ENCODE assay signal across 19 cellular contexts in genomic region chr12:18400186-18400585, GRCh38.
"Had no signal": no experiment of that assay in that cellular context is flagged by ENCODE, and none has a peak within 500 bp of the region (broad histone marks: within the 10 kb centered on the region; RNA-seq: fewer than 3 reads in every experiment).

No MANE protein-coding gene starts in this region.

- H3K27ac ChIP-seq: dorsolateral prefrontal cortex, gastrocnemius medialis, left ventricle myocardium inferior, neutrophil, right lobe of liver, stomach, thoracic aorta had no signal

- FAIRE-seq: keratinocyte, TTC549, urothelium cell line had no signal

- ATAC-seq: activated naive CD8-positive, alpha-beta T cell treated with anti-CD3 and anti-CD28 coated beads, Interleukin-2, amount 50 U/mL, for 24 hours; esophagus mucosa; gastrocnemius medialis; right lobe of liver had no signal

- DNase-seq: activated B cell treated with CpG ODN at 0.5 μM for 24 hours; activated CD4-positive, alpha-beta T cell treated with anti-CD3 and anti-CD28 coated beads, Interleukin-2, amount 10 ng/mL, durations not matched to agents 7 days and 5 days; activated CD8-positive, alpha-beta memory T cell treated with anti-CD3 and anti-CD28 coated beads for 24 hours; activated naive CD4-positive, alpha-beta T cell treated with Interleukin-2 at 50 U/mL for 16 hours; activated naive CD8-positive, alpha-beta T cell treated with anti-CD3 and anti-CD28 coated beads, Interleukin-2, amount 50 U/mL, for 24 hours; dorsolateral prefrontal cortex; gastrocnemius medialis; left ventricle myocardium inferior; right lobe of liver; stimulated activated CD4-positive, alpha-beta T cell treated with anti-CD3 and anti-CD28 coated beads, Interleukin-12 subunit alpha, Interleukin-12 subunit beta, amount 100 ng/mL, for 4 hours; stimulated activated CD4-positive, alpha-beta T cell treated with anti-CD3 and anti-CD28 coated beads, Interleukin-4, amount 100 ng/mL, for 1 hour; stomach; T-helper 2 cell had no signal

- H3K4me3 ChIP-seq: dorsolateral prefrontal cortex, gastrocnemius medialis, left ventricle myocardium inferior, right lobe of liver, stomach, thoracic aorta had no signal

- H3K9me3 ChIP-seq: gastrocnemius medialis, neutrophil, right lobe of liver, stomach, thoracic aorta had no signal

- H3K4me1 ChIP-seq: gastrocnemius medialis had no signal

- H3K36me3 ChIP-seq: gastrocnemius medialis, left ventricle myocardium inferior, neutrophil, right lobe of liver, stomach, thoracic aorta had no signal

- H3K27me3 ChIP-seq: dorsolateral prefrontal cortex, gastrocnemius medialis, neutrophil, right lobe of liver, stomach had no signal
